ENCODE assay signal across 15 cellular contexts in genomic region chr1:116945421-116945820, GRCh38. TPM values are rescaled to one million over a fixed set of nuclear protein-coding genes. Genes with fewer than 3 reads are reported as not detected.
DNase-seq lines count a peak whose midpoint lies in the region; ATAC-seq and TF ChIP-seq lines count a peak whose summit lies in the region.
"Had no signal": no experiment of that assay in that cellular context is flagged by ENCODE, and none has a peak within 500 bp of the region (broad histone marks: within the 10 kb centered on the region; RNA-seq: fewer than 3 reads in every experiment).

No MANE protein-coding gene starts in this region.

- no peak overlapping the region for H3K4me3 ChIP-seq in GM23338
- H3K4me3 ChIP-seq: BLaER1 treated with 17β-estradiol and CSF1 and Interleukin-3, amounts not matched to agents 10 nM and 100 nM; GM12878; GM23248 had no signal

- no peak overlapping the region for H3K27ac ChIP-seq in GM23338 (ENCODE audit: low read depth)
- H3K27ac ChIP-seq: BLaER1 treated with 17β-estradiol and CSF1 and Interleukin-3, amounts not matched to agents 10 nM and 100 nM; GM23248 had no signal

- in situ Hi-C loops in SK-MEL-5 (cut with HindIII; ENCODE audit: low pct_unique_long_range_greater_than_20kb, low sequenced_read_pairs) = no loop called here

- no peak overlapping the region for H2AFZ ChIP-seq in GM23338
- H2AFZ ChIP-seq: GM23248 had no signal

- H3K4me1 ChIP-seq in GM23338 (ENCODE audit: insufficient read depth) = peaks cover 11% of the 10 kb centered on the region

- TF ChIP-seq CTCF in GM23338 (conservative IDR thresholded peaks at IDR 0.05; ENCODE audit: low read depth in 2 of 2) = no peak

- H3K27me3 Mint-ChIP-seq in activated CD4-positive, alpha-beta T cell treated with anti-CD3 and anti-CD28 coated beads, Interleukin-2, amount 10 ng/mL, durations not matched to agents 7 days and 5 days = no peaks in the 10 kb centered on the region
- H3K27me3 Mint-ChIP-seq in GM23338 (ENCODE audit: insufficient read depth, low read depth, poor library complexity) = peaks cover 2% of the 10 kb centered on the region
- H3K27me3 Mint-ChIP-seq: CD4-positive, alpha-beta memory T cell had no signal

- no peak overlapping the region for H3K4me3 Mint-ChIP-seq in activated CD4-positive, alpha-beta T cell treated with anti-CD3 and anti-CD28 coated beads, Interleukin-2, amount 10 ng/mL, durations not matched to agents 7 days and 5 days
- no peak overlapping the region for H3K4me3 Mint-ChIP-seq in GM23338
- H3K4me3 Mint-ChIP-seq: CD4-positive, alpha-beta memory T cell had no signal

- H3K4me1 Mint-ChIP-seq in activated CD4-positive, alpha-beta T cell treated with anti-CD3 and anti-CD28 coated beads, Interleukin-2, amount 10 ng/mL, durations not matched to agents 7 days and 5 days = peaks cover 36% of the 10 kb centered on the region
- H3K4me1 Mint-ChIP-seq in GM23338 = peaks cover 9% of the 10 kb centered on the region; the same call in 1 of the 3 replicates

- peaks cover 6% of the 10 kb centered on the region; the same call in 1 of the 2 replicates for H3K79me2 ChIP-seq in GM23338 (replicated peaks; ENCODE audit: insufficient read depth)

- H3F3A ChIP-seq in GM23338 (replicated peaks; ENCODE audit: low read depth) = no peaks in the 10 kb centered on the region

- H4K20me1 ChIP-seq in GM23338 (replicated peaks; ENCODE audit: insufficient read depth) = no peaks in the 10 kb centered on the region; the same call in none of the 2 replicates
- H4K20me1 ChIP-seq: BLaER1 treated with 17β-estradiol and CSF1 and Interleukin-3, amounts not matched to agents 10 nM and 100 nM had no signal

- CTCF ChIA-PET in activated CD4-positive, alpha-beta T cell treated with anti-CD3 and anti-CD28 coated beads, Interleukin-2, amount 10 ng/mL, durations not matched to agents 7 days and 5 days (lab: Charles Lee) = interaction anchor here (0.8 to 2.7 kb wide), 3 partner anchors 10 to 371 kb away, joined by 3 to 11 read pairs (median 3); no protein-coding TSS in a partner anchor

- no peaks in the 10 kb centered on the region for H3K36me3 Mint-ChIP-seq in activated CD4-positive, alpha-beta T cell treated with anti-CD3 and anti-CD28 coated beads, Interleukin-2, amount 10 ng/mL, durations not matched to agents 7 days and 5 days (ENCODE audit: low read depth)
- H3K36me3 Mint-ChIP-seq in GM23338 (ENCODE audit: low read depth) = peaks cover 41% of the 10 kb centered on the region
- H3K36me3 Mint-ChIP-seq: CD4-positive, alpha-beta memory T cell had no signal

- H3K27ac Mint-ChIP-seq in activated CD4-positive, alpha-beta T cell treated with anti-CD3 and anti-CD28 coated beads, Interleukin-2, amount 10 ng/mL, durations not matched to agents 7 days and 5 days = peak overlapping the region; percentile 75
- H3K27ac Mint-ChIP-seq in GM23338 = 0 out of 2 replicates have a peak overlapping the region, but pooled peaks have one; percentile 46

- H3K9me3 Mint-ChIP-seq in activated CD4-positive, alpha-beta T cell treated with anti-CD3 and anti-CD28 coated beads, Interleukin-2, amount 10 ng/mL, durations not matched to agents 7 days and 5 days = no peaks in the 10 kb centered on the region
- H3K9me3 Mint-ChIP-seq in GM23338 = no peaks in the 10 kb centered on the region
- H3K9me3 Mint-ChIP-seq: CD4-positive, alpha-beta memory T cell had no signal

- no peak overlapping the region for H3K4me2 ChIP-seq in GM23338

- POLR2A ChIA-PET in activated CD4-positive, alpha-beta T cell treated with anti-CD3 and anti-CD28 coated beads, Interleukin-2, amount 10 ng/mL, durations not matched to agents 7 days and 5 days (lab: Charles Lee) = no interaction called here

- ATAC-seq in GM23338 (no peak), HG02642 (IDR thresholded peaks at IDR 0.05; ENCODE audit: poor library complexity, unreplicated experiment) (no peak)
- ATAC-seq: GM12878 had no signal

- no peaks in the 10 kb centered on the region; the same call in 1 of the 2 replicates for H3K36me3 ChIP-seq in GM23338 (ENCODE audit: insufficient read depth)

- no peaks in the 10 kb centered on the region for H3K27me3 ChIP-seq in GM23338 (ENCODE audit: insufficient read depth)
- H3K27me3 ChIP-seq: BLaER1 treated with 17β-estradiol and CSF1 and Interleukin-3, amounts not matched to agents 10 nM and 100 nM had no signal

- no peaks in the 10 kb centered on the region for H3K9me2 ChIP-seq in GM23338 (ENCODE audit: insufficient read depth)

- no peak for DNase-seq in activated CD4-positive, alpha-beta T cell treated with anti-CD3 and anti-CD28 coated beads, Interleukin-2, amount 10 ng/mL, durations not matched to agents 7 days and 5 days
- no peak for DNase-seq in activated CD4-positive, alpha-beta T cell treated with anti-CD3 and anti-CD28 coated beads, Interleukin-2, amount 50 U/mL, for 1 hour
- DNase-seq in GM23338 (ENCODE audit: low spot score) (no peak), SK-MEL-5 (ENCODE audit: low read depth, low spot score) (peak; percentile 30), islet precursor cell (peak; percentile 72), dermis blood vessel endothelial cell (no peak), KG1 (lab: John Stamatoyannopoulos, UW) (no peak)
- DNase-seq: ACHN; CD4-positive, alpha-beta memory T cell; DMS79; GM23248 had no signal

TF ChIP-seq in GM23338, 12 proteins besides CTCF, POLR2A, EP300 and RAD21:
- TF ChIP-seq POLR2AphosphoS5 (IDR thresholded peaks at IDR 0.05; ENCODE audit: low read depth) = no peak
- TF ChIP-seq EZH2 (IDR thresholded peaks at IDR 0.05; ENCODE audit: low read depth, unreplicated experiment) = no peak
- no peak for TF ChIP-seq NANOG (IDR thresholded peaks at IDR 0.05; ENCODE audit: borderline replicate concordance)
- no peak for TF ChIP-seq JUNB (IDR thresholded peaks at IDR 0.05; ENCODE audit: unreplicated experiment)
- TF ChIP-seq, protein P1, sequence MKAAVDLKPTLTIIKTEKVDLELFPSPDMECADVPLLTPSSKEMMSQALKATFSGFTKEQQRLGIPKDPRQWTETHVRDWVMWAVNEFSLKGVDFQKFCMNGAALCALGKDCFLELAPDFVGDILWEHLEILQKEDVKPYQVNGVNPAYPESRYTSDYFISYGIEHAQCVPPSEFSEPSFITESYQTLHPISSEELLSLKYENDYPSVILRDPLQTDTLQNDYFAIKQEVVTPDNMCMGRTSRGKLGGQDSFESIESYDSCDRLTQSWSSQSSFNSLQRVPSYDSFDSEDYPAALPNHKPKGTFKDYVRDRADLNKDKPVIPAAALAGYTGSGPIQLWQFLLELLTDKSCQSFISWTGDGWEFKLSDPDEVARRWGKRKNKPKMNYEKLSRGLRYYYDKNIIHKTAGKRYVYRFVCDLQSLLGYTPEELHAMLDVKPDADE (IDR thresholded peaks at IDR 0.05) = no peak
- TF ChIP-seq ZNF331 (CRISPR knock-in tag; IDR thresholded peaks at IDR 0.05; ENCODE audit: low read depth) = no peak
TF ChIP-seq in GM23338: peak in this region for 0.

RNA-seq across cellular contexts. Expression of gene PTGFRN, which starts 35.7 kb away (rescaled TPM):
- 1 to 10 TPM in 1 of 2 experiments, under 1 TPM in 1; 0.79 to 1.3 TPM for total RNA-seq in activated CD4-positive, alpha-beta T cell treated with anti-CD3 and anti-CD28 coated beads, Interleukin-2, amount 10 ng/mL, durations not matched to agents 7 days and 5 days
- total RNA-seq in GM23338 (2014; rRNA removed; shearing (Covaris generic)) = 21.8 and 32.7 TPM in 2 replicates
- polyA plus RNA-seq in GM23338 (2016; fragmentation: Nextera tagmentation; extraction: Ambion mirVana) = 17.4 and 30.0 TPM in 2 replicates
- total RNA-seq in SK-MEL-5 (2014; rRNA removed; shearing (Covaris generic)) = 28.4 and 36.3 TPM in 2 replicates
- 34.9 and 40.0 TPM in 2 replicates for polyA plus RNA-seq in SK-MEL-5 (2015; cell fraction: cytosol; rRNA removed)
- 10.5 and 23.5 TPM in 2 replicates for polyA plus RNA-seq in SK-MEL-5 (2015; cell fraction: nucleus; rRNA removed)
- total RNA-seq in dermis blood vessel endothelial cell = 71.8 and 76.4 TPM in 2 replicates

RNA-seq across cellular contexts. Expression of gene CD101, which starts 56.1 kb away (rescaled TPM):
- total RNA-seq in activated CD4-positive, alpha-beta T cell treated with anti-CD3 and anti-CD28 coated beads, Interleukin-2, amount 10 ng/mL, durations not matched to agents 7 days and 5 days = 1 to 10 TPM; 3.4 to 4.2 TPM
- total RNA-seq in GM23338 (2014; rRNA removed; shearing (Covaris generic)) = 0.74 and 1.2 TPM in 2 replicates
- polyA plus RNA-seq in GM23338 (2016; fragmentation: Nextera tagmentation; extraction: Ambion mirVana) = 0.35 and 1.3 TPM in 2 replicates
- not detected in 2 replicates for total RNA-seq in SK-MEL-5 (2014; rRNA removed; shearing (Covaris generic))
- polyA plus RNA-seq in SK-MEL-5 (2015; cell fraction: cytosol; rRNA removed) = not detected in 2 replicates
- polyA plus RNA-seq in SK-MEL-5 (2015; cell fraction: nucleus; rRNA removed) = 0.09 TPM in 1 of 2 replicates, not detected in the other
- total RNA-seq in dermis blood vessel endothelial cell = 0.17 and 0.19 TPM in 2 replicates
- total RNA-seq: A172, GM23248 had no signal
- polyA plus RNA-seq: GM23248 had no signal

Comparison
In these comparisons a context has a peak if more than half of its experiments do, and no peak if none do; other contexts are left out.
1. DNase-seq: peak in SK-MEL-5 (single experiment) and islet precursor cell (single experiment); none in activated CD4-positive, alpha-beta T cell treated with anti-CD3 and anti-CD28 coated beads, Interleukin-2, amount 10 ng/mL, durations not matched to agents 7 days and 5 days (single experiment), activated CD4-positive, alpha-beta T cell treated with anti-CD3 and anti-CD28 coated beads, Interleukin-2, amount 50 U/mL, for 1 hour (single experiment), GM23338 (single experiment), dermis blood vessel endothelial cell (single experiment) and KG1 (single experiment).